ENCODE assay signal across 12 cellular contexts in the genomic region with DNA sequence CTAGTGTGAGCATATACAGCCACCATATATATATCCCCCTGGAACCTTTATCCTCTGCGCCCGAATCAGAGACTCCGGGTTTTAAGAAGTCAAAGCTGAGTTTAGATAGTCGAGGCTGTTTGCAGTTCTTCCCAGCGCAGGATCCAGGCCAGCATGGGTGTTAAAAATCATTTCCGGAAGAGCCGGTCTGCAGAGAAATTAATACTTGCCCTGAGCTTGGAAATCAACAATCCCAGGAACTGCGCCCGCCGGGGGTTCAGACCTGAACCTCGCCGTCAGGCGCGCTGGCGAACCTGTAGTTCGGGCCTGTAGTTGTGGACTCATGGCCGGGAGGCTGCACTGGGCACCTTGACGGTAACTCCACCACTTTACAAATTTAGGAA. TPM values are rescaled to one million over a fixed set of nuclear protein-coding genes. Genes with fewer than 3 reads are reported as not detected.
DNase-seq lines count a peak whose midpoint lies in the region; ATAC-seq and TF ChIP-seq lines count a peak whose summit lies in the region.
"Had no signal": no experiment of that assay in that cellular context is flagged by ENCODE, and none has a peak within 500 bp of the region (broad histone marks: within the 10 kb centered on the region; RNA-seq: fewer than 3 reads in every experiment).

No MANE protein-coding gene starts in this region.

- no peak for TF ChIP-seq POLR2A in suprapubic skin (IDR thresholded peaks at IDR 0.05)

- no peak for TF ChIP-seq CTCF in suprapubic skin (IDR thresholded peaks at IDR 0.05)

- H3K36me3 Mint-ChIP-seq in activated naive CD4-positive, alpha-beta T cell treated with anti-CD3 and anti-CD28 coated beads, Interleukin-2, amount 50 U/mL, for 24 hours, result peaks cover 3% of the 10 kb centered on the region
- peaks cover 2% of the 10 kb centered on the region for H3K36me3 Mint-ChIP-seq in activated naive CD8-positive, alpha-beta T cell

- H3K36me3 ChIP-seq in iPS-18a (ENCODE audit: control insufficient read depth, low read depth, low read length) (no peaks in the 10 kb centered on the region), suprapubic skin (no peaks in the 10 kb centered on the region)
- H3K36me3 ChIP-seq: BLaER1 treated with 17β-estradiol and CSF1 and Interleukin-3, amounts not matched to agents 10 nM and 100 nM had no signal

- H3K4me1 Mint-ChIP-seq in activated naive CD4-positive, alpha-beta T cell treated with anti-CD3 and anti-CD28 coated beads, Interleukin-2, amount 50 U/mL, for 24 hours, result peaks cover 38% of the 10 kb centered on the region
- H3K4me1 Mint-ChIP-seq in activated naive CD8-positive, alpha-beta T cell (ENCODE audit: low read depth), result peaks cover 42% of the 10 kb centered on the region

- H3K4me1 ChIP-seq in iPS-18a (ENCODE audit: control insufficient read depth, low read depth, low read length) (peaks cover 26% of the 10 kb centered on the region), suprapubic skin (peaks cover 48% of the 10 kb centered on the region)

- H3K27ac Mint-ChIP-seq in activated naive CD4-positive, alpha-beta T cell treated with anti-CD3 and anti-CD28 coated beads, Interleukin-2, amount 50 U/mL, for 24 hours, result peak overlapping the region; percentile 32
- H3K27ac Mint-ChIP-seq in activated naive CD8-positive, alpha-beta T cell, result peak overlapping the region; percentile 46

- H3K27me3 Mint-ChIP-seq in activated naive CD4-positive, alpha-beta T cell treated with anti-CD3 and anti-CD28 coated beads, Interleukin-2, amount 50 U/mL, for 24 hours, result peaks cover 73% of the 10 kb centered on the region
- peaks cover 70% of the 10 kb centered on the region for H3K27me3 Mint-ChIP-seq in activated naive CD8-positive, alpha-beta T cell

- H3K9me3 ChIP-seq in iPS-18a (ENCODE audit: control insufficient read depth, low read depth, low read length) (no peaks in the 10 kb centered on the region), suprapubic skin (no peaks in the 10 kb centered on the region)

- 37% methylated on average over 18 of the region's 18 CpGs for WGBS in suprapubic skin

- H3K27ac ChIP-seq in iPS-18a (ENCODE audit: low read length), result no peak overlapping the region
- no peak overlapping the region for H3K27ac ChIP-seq in suprapubic skin
- H3K27ac ChIP-seq: BLaER1 treated with 17β-estradiol and CSF1 and Interleukin-3, amounts not matched to agents 10 nM and 100 nM had no signal

- no peak for DNase-seq in activated naive CD4-positive, alpha-beta T cell treated with anti-CD3 and anti-CD28 coated beads, Interleukin-2, amount 50 U/mL, for 16 hours
- DNase-seq in suprapubic skin (ENCODE audit: low spot score in 2 of 2) (no peak), iPS-NIHi7 (ENCODE audit: extremely low spot score) (no peak), GM19238 (ENCODE audit: insufficient read length, low spot score) (no peak)
- DNase-seq: foreskin melanocyte, NCI-H69, T-helper 9 cell had no signal

- H3K9me3 Mint-ChIP-seq in activated naive CD4-positive, alpha-beta T cell treated with anti-CD3 and anti-CD28 coated beads, Interleukin-2, amount 50 U/mL, for 24 hours, result peaks cover 5% of the 10 kb centered on the region
- H3K9me3 Mint-ChIP-seq in activated naive CD8-positive, alpha-beta T cell (ENCODE audit: low read depth), result no peaks in the 10 kb centered on the region

- TF ChIP-seq EP300 in suprapubic skin (IDR thresholded peaks at IDR 0.05), result no peak

- peaks cover 100% of the 10 kb centered on the region for H3K27me3 ChIP-seq in iPS-18a (ENCODE audit: control insufficient read depth, insufficient read depth, low read length)
- H3K27me3 ChIP-seq in suprapubic skin, result peaks cover 100% of the 10 kb centered on the region

- H3K9ac ChIP-seq in iPS-18a (ENCODE audit: low read length), result no peak overlapping the region
- H3K9ac ChIP-seq: BLaER1 treated with 17β-estradiol and CSF1 and Interleukin-3, amounts not matched to agents 10 nM and 100 nM had no signal

- ATAC-seq in GM21786 (IDR thresholded peaks at IDR 0.05; ENCODE audit: unreplicated experiment), result no peak

- H3K4me3 Mint-ChIP-seq in activated naive CD4-positive, alpha-beta T cell treated with anti-CD3 and anti-CD28 coated beads, Interleukin-2, amount 50 U/mL, for 24 hours, result peak overlapping the region; percentile 16
- H3K4me3 Mint-ChIP-seq in activated naive CD8-positive, alpha-beta T cell, result peak overlapping the region; percentile 61

- H3K4me3 ChIP-seq in iPS-18a (ENCODE audit: low read length), result peak overlapping the region; percentile 39
- H3K4me3 ChIP-seq in suprapubic skin, result peak overlapping the region; percentile 55

RNA-seq across cellular contexts. Expression of a gene that starts 2.3 kb away (rescaled TPM):
- 1 to 10 TPM in 1 of 4 donors, under 1 TPM in 3; 0.52 to 2.6 (median 0.62) TPM for total RNA-seq in suprapubic skin

RNA-seq across cellular contexts. Expression of a gene that starts 5.9 kb away (rescaled TPM):
- total RNA-seq in suprapubic skin, result 10 to 100 TPM; 20.4 to 33.2 (median 30.4) TPM
